Comparison of ENCODE assay signal across 21 cellular contexts in genomic region chr11:131373326-131373725, GRCh38. TPM values are rescaled to one million over a fixed set of nuclear protein-coding genes. Genes with fewer than 3 reads are reported as not detected.
A peak's percentile ranks its signal among the peaks of the same experiment; 100 is the strongest.
DNase-seq lines count a peak whose midpoint lies in the region; ATAC-seq and TF ChIP-seq lines count a peak whose summit lies in the region.
"Had no signal": no experiment of that assay in that cellular context is flagged by ENCODE, and none has a peak within 500 bp of the region (broad histone marks: within the 10 kb centered on the region; RNA-seq: fewer than 3 reads in every experiment).

No MANE protein-coding gene starts in this region.

- peak; percentile 39 for DNase-seq in H7
- no peak for DNase-seq in WTC11 (ENCODE audit: low spot score)
- DNase-seq in endodermal cell: peak; percentile 73
- DNase-seq in retina: peak; percentile 34
- no peak for DNase-seq in NCI-H69 (lab: John Stamatoyannopoulos, UW)
- DNase-seq in upper lobe of right lung: no peak
- DNase-seq in globus pallidus (ENCODE audit: low spot score): no peak
- DNase-seq: C1 segment of cervical spinal cord; CD4-positive, alpha-beta memory T cell; COR-L47; GDM1; KG1; MG63; NCI-H2029; NCI-H446 treated with DMSO at 0.1 percent for 48 hours; NCI-H748 treated with DMSO at 0.1 percent for 48 hours; NK-92 treated with Interleukin-12 subunit alpha and Interleukin-12 subunit beta, amount 100 ng/mL, for 24 hours; PC-9; SJCRH30 had no signal

- POLR2A ChIA-PET in WTC11 (lab: Charles Lee): interaction anchor here (1.0 kb wide), 1 partner anchor 119 kb away, joined by 7 read pairs; no protein-coding TSS in a partner anchor

- H3K36me3 Mint-ChIP-seq in WTC11 (no peaks in the 10 kb centered on the region; the same call in 1 of the 2 replicates), endodermal cell (ENCODE audit: low read depth) (no peaks in the 10 kb centered on the region)
- H3K36me3 Mint-ChIP-seq: CD4-positive, alpha-beta memory T cell had no signal

- CTCF ChIA-PET in WTC11 (lab: Charles Lee): interaction anchor here (0.6 to 1.2 kb wide), 4 partner anchors 35 to 309 kb away, joined by 3 to 5 read pairs (median 4); no protein-coding TSS in a partner anchor

- H3K9ac ChIP-seq in endodermal cell (ENCODE audit: extremely low read depth, low read length, poor library complexity, severe bottlenecking): no peak overlapping the region

- H3K4me3 ChIP-seq in H7 (ENCODE audit: insufficient read depth, low read depth, low read length) (no peak overlapping the region), endodermal cell (ENCODE audit: low read length) (no peak overlapping the region), upper lobe of right lung (no peak overlapping the region)
- H3K4me3 ChIP-seq: A549, MG63, PC-9, SJCRH30 had no signal

- no peak for TF ChIP-seq CTCF in WTC11 (IDR thresholded peaks at IDR 0.05)
- TF ChIP-seq CTCF in endodermal cell (conservative IDR thresholded peaks at IDR 0.05): no peak
- TF ChIP-seq CTCF in upper lobe of right lung (IDR thresholded peaks at IDR 0.05): no peak

- peaks cover 1% of the 10 kb centered on the region; the same call in 1 of the 2 replicates for H3K27me3 ChIP-seq in H7 (ENCODE audit: control insufficient read depth, insufficient read depth, low read length)
- peaks cover 21% of the 10 kb centered on the region for H3K27me3 ChIP-seq in endodermal cell (ENCODE audit: control insufficient read depth, insufficient read depth, low read length, poor library complexity, severe bottlenecking)
- H3K27me3 ChIP-seq in upper lobe of right lung: peaks cover 42% of the 10 kb centered on the region
- H3K27me3 ChIP-seq: SJCRH30 had no signal

- H3K27me3 Mint-ChIP-seq in WTC11 (ENCODE audit: low read depth): peaks cover 4% of the 10 kb centered on the region; the same call in 1 of the 2 replicates
- no peaks in the 10 kb centered on the region for H3K27me3 Mint-ChIP-seq in endodermal cell (ENCODE audit: insufficient read depth)

- no peaks in the 10 kb centered on the region for H3K36me3 ChIP-seq in H7 (replicated peaks; ENCODE audit: control insufficient read depth, insufficient read depth, low read length)
- no peaks in the 10 kb centered on the region for H3K36me3 ChIP-seq in endodermal cell (ENCODE audit: control insufficient read depth, insufficient read depth, low read length)
- H3K36me3 ChIP-seq in upper lobe of right lung: no peaks in the 10 kb centered on the region
- H3K36me3 ChIP-seq: MG63, SJCRH30 had no signal

- ATAC-seq in WTC11 (peak; percentile 48), upper lobe of right lung (no peak)
- ATAC-seq: A549, Right ventricle myocardium inferior had no signal

- no peak overlapping the region for H3K27ac Mint-ChIP-seq in WTC11
- peak overlapping the region; percentile 49 for H3K27ac Mint-ChIP-seq in endodermal cell
- H3K27ac Mint-ChIP-seq: CD4-positive, alpha-beta memory T cell had no signal

- H3K4me1 ChIP-seq in endodermal cell (ENCODE audit: control insufficient read depth, insufficient read depth, low read length): peaks cover 14% of the 10 kb centered on the region
- H3K4me1 ChIP-seq in upper lobe of right lung: peaks cover 5% of the 10 kb centered on the region
- H3K4me1 ChIP-seq: A549, SJCRH30 had no signal

- H3K9me3 Mint-ChIP-seq in WTC11 (peaks cover 3% of the 10 kb centered on the region; the same call in 1 of the 2 replicates), endodermal cell (no peaks in the 10 kb centered on the region)

- intact Hi-C loops in upper lobe of right lung (cut with DNase I): no loop called here

- no peak overlapping the region for H3K27ac ChIP-seq in endodermal cell (ENCODE audit: low read depth, low read length)
- no peak overlapping the region for H3K27ac ChIP-seq in upper lobe of right lung
- H3K27ac ChIP-seq: A549, PC-9, SJCRH30 had no signal

- H3K4me1 Mint-ChIP-seq in WTC11 (peaks cover 27% of the 10 kb centered on the region), endodermal cell (peaks cover 40% of the 10 kb centered on the region)
- H3K4me1 Mint-ChIP-seq: CD4-positive, alpha-beta memory T cell had no signal

- 54 to 55% methylated on average over 4 to 6 of the region's 6 CpGs for WGBS in endodermal cell (ENCODE audit: insufficient coverage in 1 of 2, insufficient read length in 1 of 2), 2 experiments

- H3K4me3 Mint-ChIP-seq in WTC11 (no peak overlapping the region), endodermal cell (peak overlapping the region; percentile 5)
- H3K4me3 Mint-ChIP-seq: CD4-positive, alpha-beta memory T cell had no signal

- H3K9me3 ChIP-seq in endodermal cell (ENCODE audit: control insufficient read depth, low read length): no peaks in the 10 kb centered on the region
- H3K9me3 ChIP-seq in upper lobe of right lung: no peaks in the 10 kb centered on the region
- H3K9me3 ChIP-seq: A549, MG63, SJCRH30 had no signal

TF ChIP-seq in WTC11, 78 proteins besides CTCF, POLR2A, EP300 and RAD21 (continues in another document):
- TF ChIP-seq ZNF423 (CRISPR knock-in tag; IDR thresholded peaks at IDR 0.05) (no peak), STAT6 (CRISPR knock-in tag; conservative IDR thresholded peaks at IDR 0.05; ENCODE audit: low read depth) (no peak), ATF2 (CRISPR knock-in tag; IDR thresholded peaks at IDR 0.05; ENCODE audit: borderline replicate concordance, low read depth) (no peak), HMGXB4 (CRISPR knock-in tag; IDR thresholded peaks at IDR 0.05) (no peak), JUN (CRISPR knock-in tag; IDR thresholded peaks at IDR 0.05) (no peak), ZNF425 (CRISPR knock-in tag; conservative IDR thresholded peaks at IDR 0.05) (no peak)

RNA-seq across cellular contexts. Expression of gene NTM, which starts 2.9 kb away (rescaled TPM):
- 2.7 and 4.7 TPM in 2 replicates for total RNA-seq in H7 (2014; rRNA removed; shearing (Covaris generic))
- total RNA-seq in WTC11 (2021) (11.5 to 16.4 TPM (median 14.5 TPM) in 3 replicates), endodermal cell (1 to 10 TPM; 1.7 to 3.6 TPM), upper lobe of right lung (3.7 TPM)
- 14.5 TPM for polyA plus RNA-seq in endodermal cell (2013, experiment 1 of 2)
- polyA plus RNA-seq in endodermal cell (2013, experiment 2 of 2): 20.8 TPM
- total RNA-seq: CD4-positive, alpha-beta memory T cell; PC-9; SJCRH30 had no signal
- polyA plus RNA-seq: A549; CD4-positive, alpha-beta memory T cell had no signal

Comparison
In these comparisons a context has a peak if more than half of its experiments do, and no peak if none do; other contexts are left out.
1. DNase-seq: peak in H7 (single experiment), endodermal cell (single experiment) and retina (single experiment); none in WTC11 (single experiment), NCI-H69 (single experiment), upper lobe of right lung (single experiment) and globus pallidus (single experiment).